Comparison of ENCODE assay signal across 8 cellular contexts in genomic region chr19:57319869-57320179, GRCh38. TPM values are rescaled to one million over a fixed set of nuclear protein-coding genes. Genes with fewer than 3 reads are reported as not detected.
A peak's percentile ranks its signal among the peaks of the same experiment; 100 is the strongest.
DNase-seq lines count a peak whose midpoint lies in the region; ATAC-seq, FAIRE-seq and TF ChIP-seq lines count a peak whose summit lies in the region.

No MANE protein-coding gene starts in this region.

- H2AK5ac ChIP-seq in neuronal stem cell (ENCODE audit: low read depth, low read length) = no peak overlapping the region

- H3K36me3 ChIP-seq in DOHH2 (ENCODE audit: control insufficient read depth, low read length) (no peaks in the 10 kb centered on the region), NT2/D1 (ENCODE audit: insufficient read depth, insufficient read length, low read length) (peaks cover 22% of the 10 kb centered on the region), endothelial cell of umbilical vein (ENCODE audit: control insufficient read depth in 2 of 2, extremely low read depth in 1 of 2, insufficient read depth in 2 of 2, low read length in 2 of 2) (peaks cover 0 to 8% of the 10 kb centered on the region in 2 experiments), neuronal stem cell (replicated peaks in 1 of 2; ENCODE audit: control insufficient read depth in 2 of 2, insufficient read depth in 2 of 2, low read length in 2 of 2) (peaks cover 8 to 14% of the 10 kb centered on the region in 2 donors)

- DNase-seq in NT2/D1 (ENCODE audit: low read depth, low spot score) (no peak), endothelial cell of umbilical vein (ENCODE audit: low read depth, low spot score) (no peak), neuronal stem cell (ENCODE audit: low spot score) (no peak), SW 1271 (lab: John Stamatoyannopoulos, UW) (no peak), T1000 (lab: John Stamatoyannopoulos, UW) (no peak)

- no peaks in the 10 kb centered on the region for H3K9me2 ChIP-seq in DOHH2 (replicated peaks; ENCODE audit: control insufficient read depth, low read length)

- H2BK12ac ChIP-seq in neuronal stem cell (ENCODE audit: low read length) = no peak overlapping the region

- H2BK120ac ChIP-seq in neuronal stem cell (ENCODE audit: low read depth, low read length) = no peak overlapping the region

- H3K4me1 ChIP-seq in DOHH2 (ENCODE audit: control insufficient read depth, low read length) (peaks cover 14% of the 10 kb centered on the region), NT2/D1 (ENCODE audit: insufficient read depth, insufficient read length) (peaks cover 2% of the 10 kb centered on the region), endothelial cell of umbilical vein (ENCODE audit: control insufficient read depth, extremely low read depth, insufficient read depth, low read length) (peaks cover 6% of the 10 kb centered on the region), neuronal stem cell (ENCODE audit: control insufficient read depth in 2 of 2, insufficient read depth in 1 of 2, low read depth in 1 of 2, low read length in 2 of 2) (peaks cover 8 to 14% of the 10 kb centered on the region in 2 donors)

- POLR2A ChIA-PET in endothelial cell of umbilical vein (lab: Charles Lee) = interaction anchor here (0.6 kb wide), 1 partner anchor 104 kb away, joined by 3 read pairs; no protein-coding TSS in a partner anchor

- ATAC-seq in HG02678 (IDR thresholded peaks at IDR 0.05; ENCODE audit: unreplicated experiment) (no peak), HG03521 (IDR thresholded peaks at IDR 0.05; ENCODE audit: unreplicated experiment) (no peak)

- WGBS in neuronal stem cell (ENCODE audit: extremely low coverage in 2 of 2, insufficient read length in 2 of 2, insufficient replicate concordance in 1 of 2), 2 donors = no CpG with 5 or more reads among the region's 1 CpG

- BruUV-seq in endothelial cell of umbilical vein (replicated peaks; lab: Mats Ljungman, UMichigan) = TSS peak; percentile 91

- H3K9me1 ChIP-seq in endothelial cell of umbilical vein (replicated peaks; ENCODE audit: control insufficient read depth, extremely low read depth, insufficient read depth, low read length) = no peaks in the 10 kb centered on the region

- H3K18ac ChIP-seq in neuronal stem cell (ENCODE audit: low read length) = peak overlapping the region; percentile 66

- H3K9me3 ChIP-seq in DOHH2 (ENCODE audit: control insufficient read depth, insufficient read depth, low read length) (peaks cover 40% of the 10 kb centered on the region), NT2/D1 (ENCODE audit: insufficient read depth, low read length) (no peaks in the 10 kb centered on the region), endothelial cell of umbilical vein (replicated peaks; ENCODE audit: control insufficient read depth, insufficient read depth, low read length) (no peaks in the 10 kb centered on the region), neuronal stem cell (replicated peaks in 1 of 2; ENCODE audit: control insufficient read depth in 2 of 2, insufficient read depth in 1 of 2, low read depth in 1 of 2, low read length in 2 of 2) (no peaks in the 10 kb centered on the region)

- H3K14ac ChIP-seq in neuronal stem cell (ENCODE audit: low read length) = no peak overlapping the region

- peaks cover 11% of the 10 kb centered on the region for H3K79me1 ChIP-seq in neuronal stem cell (ENCODE audit: low read depth, low read length)

- H3K79me2 ChIP-seq in DOHH2 (ENCODE audit: control insufficient read depth, low read length) = no peaks in the 10 kb centered on the region
- H3K79me2 ChIP-seq in endothelial cell of umbilical vein (ENCODE audit: control insufficient read depth, insufficient read depth, low read length) = peaks cover 24% of the 10 kb centered on the region

- TF ChIP-seq POLR2A in endothelial cell of umbilical vein (IDR thresholded peaks at IDR 0.05; ENCODE audit: low read depth, low read length) = no peak

- H3K4me3 ChIP-seq in DOHH2 (ENCODE audit: low read length) = peak overlapping the region; percentile 74
- peak overlapping the region; percentile 79 for H3K4me3 ChIP-seq in NT2/D1 (ENCODE audit: insufficient read length, low read depth)
- peak overlapping the region; percentile 15 to 65 (median 52) for H3K4me3 ChIP-seq in endothelial cell of umbilical vein (replicated peaks in 1 of 3; ENCODE audit: insufficient read depth in 1 of 3, low read depth in 1 of 3, low read length in 3 of 3)
- peak overlapping the region; percentile 72 to 85 for H3K4me3 ChIP-seq in neuronal stem cell (ENCODE audit: low read length in 2 of 2)

- peak overlapping the region; percentile 94 for H2AFZ ChIP-seq in endothelial cell of umbilical vein (ENCODE audit: low read depth, low read length)
- H2AFZ ChIP-seq in neuronal stem cell (ENCODE audit: low read length) = peak overlapping the region; percentile 86

- CTCF ChIA-PET in endothelial cell of umbilical vein (lab: Charles Lee) = no interaction called here

- H3F3A ChIP-seq in DOHH2 (ENCODE audit: control insufficient read depth, insufficient read depth) = no peaks in the 10 kb centered on the region

- FAIRE-seq in endothelial cell of umbilical vein (lab: Jason Lieb, UNC) = no peak

- H2BK15ac ChIP-seq in neuronal stem cell (ENCODE audit: low read length) = no peak overlapping the region

- H3K27me3 ChIP-seq in DOHH2 (ENCODE audit: control insufficient read depth, low read length) = no peaks in the 10 kb centered on the region
- H3K27me3 ChIP-seq in NT2/D1 (ENCODE audit: insufficient read depth, insufficient read length) = no peaks in the 10 kb centered on the region
- peaks cover 13 to 24% of the 10 kb centered on the region in 2 experiments for H3K27me3 ChIP-seq in endothelial cell of umbilical vein (ENCODE audit: control insufficient read depth in 2 of 2, insufficient read depth in 2 of 2, low read length in 2 of 2)
- H3K27me3 ChIP-seq in neuronal stem cell (ENCODE audit: control insufficient read depth in 3 of 3, insufficient read depth in 3 of 3, low read depth in 1 of 3, low read length in 3 of 3) = no peaks in the 10 kb centered on the region

- no peaks in the 10 kb centered on the region for H4K20me1 ChIP-seq in DOHH2 (ENCODE audit: control insufficient read depth, insufficient read depth, low read depth, low read length)
- no peaks in the 10 kb centered on the region for H4K20me1 ChIP-seq in endothelial cell of umbilical vein (replicated peaks; ENCODE audit: control insufficient read depth, extremely low read depth, insufficient read depth, low read length)

- H2BK5ac ChIP-seq in neuronal stem cell (ENCODE audit: low read length) = no peak overlapping the region

- no peak overlapping the region for H4K8ac ChIP-seq in neuronal stem cell (ENCODE audit: low read depth, low read length)

- H3K23ac ChIP-seq in neuronal stem cell (ENCODE audit: low read depth, low read length, poor library complexity) = no peak overlapping the region

- H3K27ac ChIP-seq in DOHH2 (ENCODE audit: low read depth, low read length) = no peak overlapping the region
- peak overlapping the region; percentile 72 for H3K27ac ChIP-seq in endothelial cell of umbilical vein (ENCODE audit: insufficient read depth, low read depth, low read length)
- H3K27ac ChIP-seq in neuronal stem cell (replicated peaks; ENCODE audit: low read length) = peak overlapping the region; percentile 81

- no peak overlapping the region for H3K4ac ChIP-seq in neuronal stem cell (ENCODE audit: low read length)

- TF ChIP-seq CTCF in DOHH2 (IDR thresholded peaks at IDR 0.05; ENCODE audit: low read depth, low read length, poor library complexity, severe bottlenecking) (no peak), endothelial cell of umbilical vein (IDR thresholded peaks at IDR 0.05; ENCODE audit: extremely low read depth in 1 of 2, insufficient read depth in 1 of 2, low read depth in 1 of 2, low read length in 2 of 2) (no peak)

- H4K91ac ChIP-seq in neuronal stem cell (ENCODE audit: low read depth, low read length, poor library complexity) = no peak overlapping the region

- dilution Hi-C loops in endothelial cell of umbilical vein (cut with MboI; ENCODE audit: extremely low pct_ligation_motif_present, low sequenced_read_pairs) = no loop called here

- intact Hi-C loops in endothelial cell of umbilical vein (cut with micrococcal nuclease) = loop anchor here (1.0 to 5.0 kb wide), 5 partner anchors 38 to 167 kb away; partner anchors contain the start of genes TRAPPC2B, ZNF264, ZNF419 and ZNF460

- peak overlapping the region; percentile 67 for H3K9ac ChIP-seq in NT2/D1 (ENCODE audit: insufficient read length, low read depth)
- peak overlapping the region; percentile 87 for H3K9ac ChIP-seq in endothelial cell of umbilical vein (replicated peaks; ENCODE audit: extremely low read depth, insufficient read depth, low read length)
- no peak overlapping the region for H3K9ac ChIP-seq in neuronal stem cell (ENCODE audit: low read depth, low read length, poor library complexity)

- H3K4me2 ChIP-seq in DOHH2 (ENCODE audit: low read length) = peak overlapping the region; percentile 62
- H3K4me2 ChIP-seq in endothelial cell of umbilical vein (ENCODE audit: insufficient read depth, low read length) = peak overlapping the region; percentile 57
- H3K4me2 ChIP-seq in neuronal stem cell (ENCODE audit: insufficient read depth, low read length, poor library complexity, severe bottlenecking) = peak overlapping the region; percentile 63

RNA-seq across cellular contexts. Expression of gene ZNF543, which starts 0.4 kb away (rescaled TPM):
- 4.5 and 5.3 TPM in 2 replicates for total RNA-seq in endothelial cell of umbilical vein
- polyA plus RNA-seq in endothelial cell of umbilical vein = 1.1 TPM in 2 replicates
- 1.0 and 1.5 TPM in 2 replicates for polyA plus RNA-seq in endothelial cell of umbilical vein (2011; cell fraction: cytosol; rRNA removed)
- polyA plus RNA-seq in endothelial cell of umbilical vein (2011; cell fraction: nucleus; rRNA removed) = 2.2 and 2.9 TPM in 2 replicates
- polyA plus RNA-seq in endothelial cell of umbilical vein (2012) = 1.1 and 1.4 TPM in 2 replicates
- polyA minus RNA-seq in endothelial cell of umbilical vein = 8.7 and 9.0 TPM in 2 replicates
- 4.9 TPM for polyA minus RNA-seq in endothelial cell of umbilical vein (2011; cell fraction: cytosol; rRNA and poly(A)+ RNA removed)
- polyA minus RNA-seq in endothelial cell of umbilical vein (2011; cell fraction: nucleus; rRNA and poly(A)+ RNA removed) = 4.9 and 6.8 TPM in 2 replicates
- 4.2 TPM for polyA plus RNA-seq in neuronal stem cell (2013, experiment 1 of 2)
- 4.7 TPM for polyA plus RNA-seq in neuronal stem cell (2013, experiment 2 of 2)

RNA-seq across cellular contexts. Expression of gene ZNF304, which starts 31.2 kb away (rescaled TPM):
- total RNA-seq in endothelial cell of umbilical vein = 5.3 and 5.6 TPM in 2 replicates
- polyA plus RNA-seq in endothelial cell of umbilical vein = 2.4 and 2.5 TPM in 2 replicates
- 2.1 and 2.7 TPM in 2 replicates for polyA plus RNA-seq in endothelial cell of umbilical vein (2011; cell fraction: cytosol; rRNA removed)
- polyA plus RNA-seq in endothelial cell of umbilical vein (2011; cell fraction: nucleus; rRNA removed) = 4.0 and 4.2 TPM in 2 replicates
- 3.4 and 3.7 TPM in 2 replicates for polyA plus RNA-seq in endothelial cell of umbilical vein (2012)
- 10.1 and 10.8 TPM in 2 replicates for polyA minus RNA-seq in endothelial cell of umbilical vein
- polyA minus RNA-seq in endothelial cell of umbilical vein (2011; cell fraction: cytosol; rRNA and poly(A)+ RNA removed) = 3.2 TPM
- polyA minus RNA-seq in endothelial cell of umbilical vein (2011; cell fraction: nucleus; rRNA and poly(A)+ RNA removed) = 4.5 and 5.0 TPM in 2 replicates
- polyA plus RNA-seq in neuronal stem cell (2013, experiment 1 of 2) = 3.4 TPM
- polyA plus RNA-seq in neuronal stem cell (2013, experiment 2 of 2) = 3.3 TPM

RNA-seq across cellular contexts. Expression of gene ZNF460, which starts 39.5 kb away (rescaled TPM):
- total RNA-seq in endothelial cell of umbilical vein = 26.9 and 29.3 TPM in 2 replicates
- 4.1 and 4.5 TPM in 2 replicates for polyA plus RNA-seq in endothelial cell of umbilical vein
- 4.3 and 5.2 TPM in 2 replicates for polyA plus RNA-seq in endothelial cell of umbilical vein (2011; cell fraction: cytosol; rRNA removed)
- 19.8 and 21.9 TPM in 2 replicates for polyA plus RNA-seq in endothelial cell of umbilical vein (2011; cell fraction: nucleus; rRNA removed)
- 1.2 and 1.7 TPM in 2 replicates for polyA plus RNA-seq in endothelial cell of umbilical vein (2012)
- polyA minus RNA-seq in endothelial cell of umbilical vein = 124 and 134 TPM in 2 replicates
- 46.5 TPM for polyA minus RNA-seq in endothelial cell of umbilical vein (2011; cell fraction: cytosol; rRNA and poly(A)+ RNA removed)
- 73.6 and 115 TPM in 2 replicates for polyA minus RNA-seq in endothelial cell of umbilical vein (2011; cell fraction: nucleus; rRNA and poly(A)+ RNA removed)
- polyA plus RNA-seq in neuronal stem cell (2013, experiment 1 of 2) = 4.5 TPM
- polyA plus RNA-seq in neuronal stem cell (2013, experiment 2 of 2) = 5.6 TPM

RNA-seq across cellular contexts. Expression of gene TRAPPC2B, which starts 43.5 kb away (rescaled TPM):
- 6.3 and 7.5 TPM in 2 replicates for total RNA-seq in endothelial cell of umbilical vein
- polyA plus RNA-seq in endothelial cell of umbilical vein = 21.1 and 24.3 TPM in 2 replicates
- polyA plus RNA-seq in endothelial cell of umbilical vein (2011; cell fraction: cytosol; rRNA removed) = 16.5 and 16.6 TPM in 2 replicates
- polyA plus RNA-seq in endothelial cell of umbilical vein (2011; cell fraction: nucleus; rRNA removed) = 5.2 and 7.9 TPM in 2 replicates
- 11.7 and 13.5 TPM in 2 replicates for polyA plus RNA-seq in endothelial cell of umbilical vein (2012)
- 5.8 and 6.7 TPM in 2 replicates for polyA minus RNA-seq in endothelial cell of umbilical vein
- 4.4 TPM for polyA minus RNA-seq in endothelial cell of umbilical vein (2011; cell fraction: cytosol; rRNA and poly(A)+ RNA removed)
- 2.9 and 3.8 TPM in 2 replicates for polyA minus RNA-seq in endothelial cell of umbilical vein (2011; cell fraction: nucleus; rRNA and poly(A)+ RNA removed)
- 19.7 TPM for polyA plus RNA-seq in neuronal stem cell (2013, experiment 1 of 2)
- polyA plus RNA-seq in neuronal stem cell (2013, experiment 2 of 2) = 19.5 TPM

RNA-seq across cellular contexts. Expression of gene ZNF547, which starts 43.5 kb away (rescaled TPM):
- total RNA-seq in endothelial cell of umbilical vein = 2.7 and 3.2 TPM in 2 replicates
- polyA plus RNA-seq in endothelial cell of umbilical vein = 1.9 and 3.1 TPM in 2 replicates
- 0.79 and 0.88 TPM in 2 replicates for polyA plus RNA-seq in endothelial cell of umbilical vein (2011; cell fraction: cytosol; rRNA removed)
- polyA plus RNA-seq in endothelial cell of umbilical vein (2011; cell fraction: nucleus; rRNA removed) = 2.0 and 3.4 TPM in 2 replicates
- 1.4 and 1.7 TPM in 2 replicates for polyA plus RNA-seq in endothelial cell of umbilical vein (2012)
- polyA minus RNA-seq in endothelial cell of umbilical vein = 4.5 and 6.3 TPM in 2 replicates
- polyA minus RNA-seq in endothelial cell of umbilical vein (2011; cell fraction: cytosol; rRNA and poly(A)+ RNA removed) = 1.8 TPM
- polyA minus RNA-seq in endothelial cell of umbilical vein (2011; cell fraction: nucleus; rRNA and poly(A)+ RNA removed) = 1.7 and 2.0 TPM in 2 replicates
- 0.60 TPM for polyA plus RNA-seq in neuronal stem cell (2013, experiment 1 of 2)
- 0.87 TPM for polyA plus RNA-seq in neuronal stem cell (2013, experiment 2 of 2)
